25 cellular contexts compared by ENCODE assay signal in the genomic region with DNA sequence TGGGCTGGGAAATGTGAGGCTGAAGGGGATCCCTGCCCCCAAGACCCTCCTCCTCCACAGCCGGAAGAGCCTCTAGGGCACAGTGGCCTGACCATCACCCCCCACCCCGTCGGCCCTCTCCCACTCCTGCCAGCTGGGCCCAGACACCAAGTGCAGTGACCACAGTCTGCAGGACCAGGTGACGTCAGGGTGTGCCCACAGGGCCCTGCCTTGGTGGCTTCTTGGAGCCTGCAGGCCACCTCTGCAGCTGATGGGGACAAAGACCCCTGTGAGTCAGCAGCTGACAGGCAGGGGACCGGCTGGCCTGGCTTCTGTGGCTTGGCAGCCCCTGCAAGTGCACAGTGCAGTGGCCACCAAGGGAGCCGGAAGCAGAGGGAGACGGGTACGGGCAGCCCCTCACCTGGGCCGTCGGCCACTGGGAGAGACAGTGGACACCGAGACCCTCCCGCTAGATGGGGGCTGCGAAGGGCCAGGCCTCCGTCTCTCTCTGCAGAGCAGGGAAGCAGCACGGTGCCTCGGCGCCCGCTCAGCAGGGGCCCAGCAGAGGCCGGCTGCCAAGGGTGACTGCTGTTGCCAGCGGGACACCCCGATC.
DNase-seq lines count a peak whose midpoint lies in the region; ATAC-seq, FAIRE-seq and TF ChIP-seq lines count a peak whose summit lies in the region.
"Had no signal": no experiment of that assay in that cellular context is flagged by ENCODE, and none has a peak within 500 bp of the region (broad histone marks: within the 10 kb centered on the region; RNA-seq: fewer than 3 reads in every experiment).

No MANE protein-coding gene starts in this region.

- DNase-seq in activated naive CD8-positive, alpha-beta T cell treated with anti-CD3 and anti-CD28 coated beads, Interleukin-2, amount 10 ng/mL, durations not matched to agents 7 days and 5 days = peak; percentile 31
- DNase-seq in activated naive CD8-positive, alpha-beta T cell treated with anti-CD3 and anti-CD28 coated beads, Interleukin-2, amount 50 U/mL, for 24 hours = no peak
- DNase-seq in H1 (ENCODE audit: low read depth in 1 of 2, low spot score in 2 of 2) (no peak), lower lobe of right lung (peak; percentile 43), aorta (peak; percentile 46 to 72), NCI-H1092 (lab: John Stamatoyannopoulos, UW) (no peak)
- DNase-seq: activated CD4-positive, alpha-beta T cell treated with anti-CD3 and anti-CD28 coated beads for 4 hours; activated naive CD4-positive, alpha-beta T cell treated with anti-CD3 and anti-CD28 coated beads, Interleukin-2, amount 50 U/mL, for 16 hours; GM23248; NCI-H1092 treated with DMSO at 0.1 percent for 48 hours; NCI-H187 treated with DMSO at 0.1 percent for 48 hours; NCI-H82; T-helper 2 cell had no signal

- peak overlapping the region; percentile 71; the same call in 1 of the 2 replicates for H4K8ac ChIP-seq in H1 (ENCODE audit: extremely low read depth, insufficient read depth, low read length)

- 94% methylated on average over 21 of the region's 21 CpGs; no CpG with 5 or more reads in 1 of the 2 experiments for WGBS in H1 (ENCODE audit: extremely low coverage in 1 of 2, insufficient coverage in 1 of 2, insufficient read length in 1 of 2, insufficient replicate concordance in 2 of 2, low coverage in 1 of 2, low lambda C conversion rate in 2 of 2, missing lambda C conversion rate in 1 of 2), 2 experiments
- 92 to 96% methylated on average over 21 of the region's 21 CpGs for WGBS in aorta, 2 donors

- TF ChIP-seq RAD21 in H1 (IDR thresholded peaks at IDR 0.05 in 1 of 2, conservative IDR thresholded peaks at IDR 0.05 in 1 of 2; ENCODE audit: low read depth in 2 of 2, low read length in 2 of 2) = no peak

- no peaks in the 10 kb centered on the region for H3K9me3 Mint-ChIP-seq in activated naive CD8-positive, alpha-beta T cell treated with anti-CD3 and anti-CD28 coated beads, Interleukin-2, amount 10 ng/mL, durations not matched to agents 7 days and 5 days
- H3K9me3 Mint-ChIP-seq in activated naive CD8-positive, alpha-beta T cell treated with anti-CD3 and anti-CD28 coated beads, Interleukin-2, amount 50 U/mL, for 24 hours = no peaks in the 10 kb centered on the region
- H3K9me3 Mint-ChIP-seq: mesothelial cell of epicardium, nephron had no signal

- H2AFZ ChIP-seq in H1 (ENCODE audit: low read length) = no peak overlapping the region
- H2AFZ ChIP-seq: GM23248 had no signal

- H3K4ac ChIP-seq in H1 (replicated peaks; ENCODE audit: insufficient read length, low read depth, low read length) = no peak overlapping the region

- H3K56ac ChIP-seq in H1 (replicated peaks; ENCODE audit: insufficient read length, low read depth, low read length) = no peak overlapping the region

- H3K18ac ChIP-seq in H1 (ENCODE audit: extremely low read depth, low read length) = no peak overlapping the region

- H4K91ac ChIP-seq in H1 (replicated peaks; ENCODE audit: insufficient read length, low read length) = no peak overlapping the region

- no peak overlapping the region; a peak in 1 of 7 replicates for H3K9ac ChIP-seq in H1 (replicated peaks in 1 of 4; ENCODE audit: extremely low read depth in 1 of 4, low read depth in 3 of 4, low read length in 3 of 4)
- H3K9ac ChIP-seq: GM23248 had no signal

- H2BK12ac ChIP-seq in H1 (ENCODE audit: low read depth, low read length) = no peak overlapping the region

- H3K4me3 ChIP-seq in H1 (ENCODE audit: extremely low read depth in 1 of 4, insufficient read depth in 2 of 4, low read depth in 3 of 4, low read length in 4 of 4) (no peak overlapping the region), lower lobe of right lung (no peak overlapping the region), aorta (ENCODE audit: low read length in 2 of 2) (no peak overlapping the region)
- H3K4me3 ChIP-seq: ascending aorta, GM23248, pancreas, tibial nerve had no signal

- no peak overlapping the region for H2BK15ac ChIP-seq in H1 (ENCODE audit: low read length)

- no peak for TF ChIP-seq CTCF in H1 (IDR thresholded peaks at IDR 0.05; ENCODE audit: control extremely low read depth in 1 of 3, insufficient read depth in 1 of 3, low read depth in 1 of 3, low read length in 3 of 3)
- no peak for TF ChIP-seq CTCF in lower lobe of right lung (IDR thresholded peaks at IDR 0.05)

- no peak for ATAC-seq in activated naive CD8-positive, alpha-beta T cell treated with anti-CD3 and anti-CD28 coated beads, Interleukin-2, amount 10 ng/mL, durations not matched to agents 7 days and 5 days (ENCODE audit: low read depth)
- no peak for ATAC-seq in activated naive CD8-positive, alpha-beta T cell treated with anti-CD3 and anti-CD28 coated beads, Interleukin-2, amount 50 U/mL, for 24 hours
- no peak for ATAC-seq in lower lobe of right lung
- no peak for ATAC-seq in aorta (ENCODE audit: low FRiP score)
- no peak for ATAC-seq in GM21390 (IDR thresholded peaks at IDR 0.05; ENCODE audit: unreplicated experiment)
- no peak for ATAC-seq in HG02981 (IDR thresholded peaks at IDR 0.05; ENCODE audit: unreplicated experiment)
- ATAC-seq: activated CD8-positive, alpha-beta memory T cell treated with anti-CD3 and anti-CD28 coated beads, Interleukin-2, amount 10 ng/mL, durations not matched to agents 7 days and 5 days; pancreas; SK-N-SH treated with all-trans-retinoic acid at 6 μM for 48 hours had no signal

- no peak overlapping the region for H2BK120ac ChIP-seq in H1 (replicated peaks; ENCODE audit: low read depth, low read length)

- H3K36me3 ChIP-seq in H1 (ENCODE audit: control insufficient read depth in 2 of 4, insufficient read depth in 4 of 4, low read length in 3 of 4) (no peaks in the 10 kb centered on the region), lower lobe of right lung (no peaks in the 10 kb centered on the region), aorta (ENCODE audit: control insufficient read depth in 1 of 2, insufficient read depth in 2 of 2, low read length in 1 of 2) (no peaks in the 10 kb centered on the region)
- H3K36me3 ChIP-seq: ascending aorta, pancreas had no signal

- CTCF ChIA-PET in H1 (lab: Charles Lee; ENCODE audit: partially characterized antibody) = no interaction called here

- no peaks in the 10 kb centered on the region for H3K27me3 ChIP-seq in H1 (replicated peaks in 1 of 4; ENCODE audit: control insufficient read depth in 3 of 4, extremely low read depth in 1 of 4, insufficient read depth in 3 of 4, low read length in 3 of 4)
- no peaks in the 10 kb centered on the region for H3K27me3 ChIP-seq in lower lobe of right lung (ENCODE audit: low read depth)
- no peaks in the 10 kb centered on the region for H3K27me3 ChIP-seq in aorta (ENCODE audit: control insufficient read depth in 1 of 2, insufficient read depth in 2 of 2, low read length in 1 of 2)
- H3K27me3 ChIP-seq: ascending aorta, pancreas, tibial nerve had no signal

- no peak for TF ChIP-seq POLR2A in H1 (IDR thresholded peaks at IDR 0.05; ENCODE audit: control extremely low read depth in 1 of 2, low read depth in 2 of 2, low read length in 2 of 2)

- no peaks in the 10 kb centered on the region for H4K20me1 ChIP-seq in H1 (replicated peaks in 1 of 2; ENCODE audit: control insufficient read depth in 1 of 2, insufficient read depth in 2 of 2, low read length in 2 of 2)

- H3K9me3 ChIP-seq in H1 (ENCODE audit: insufficient read depth in 2 of 2, low read depth in 1 of 2, low read length in 1 of 2) (peaks cover 0 to 4% of the 10 kb centered on the region in 2 experiments; a peak in 1 of 4 replicates), lower lobe of right lung (no peaks in the 10 kb centered on the region), aorta (ENCODE audit: control insufficient read depth, low read length) (no peaks in the 10 kb centered on the region)
- H3K9me3 ChIP-seq: ascending aorta, Caco-2, pancreas, tibial nerve had no signal

- no peaks in the 10 kb centered on the region for H3K79me1 ChIP-seq in H1 (ENCODE audit: low read depth, low read length)

- no peak overlapping the region for H3K27ac Mint-ChIP-seq in activated naive CD8-positive, alpha-beta T cell treated with anti-CD3 and anti-CD28 coated beads, Interleukin-2, amount 10 ng/mL, durations not matched to agents 7 days and 5 days
- H3K27ac Mint-ChIP-seq in activated naive CD8-positive, alpha-beta T cell treated with anti-CD3 and anti-CD28 coated beads, Interleukin-2, amount 50 U/mL, for 24 hours = no peak overlapping the region
- H3K27ac Mint-ChIP-seq: B cell, mesothelial cell of epicardium had no signal

- no peak overlapping the region for H2AK5ac ChIP-seq in H1 (ENCODE audit: low read depth, low read length)

- TF ChIP-seq EP300 in H1 (IDR thresholded peaks at IDR 0.05; ENCODE audit: borderline replicate concordance in 1 of 2, low read depth in 2 of 2, low read length in 2 of 2) = no peak

- peak overlapping the region; percentile 52; the same call in 1 of the 2 replicates for H2BK5ac ChIP-seq in H1 (ENCODE audit: low read depth, low read length)

- H3K4me3 Mint-ChIP-seq in activated naive CD8-positive, alpha-beta T cell treated with anti-CD3 and anti-CD28 coated beads, Interleukin-2, amount 10 ng/mL, durations not matched to agents 7 days and 5 days = no peak overlapping the region
- H3K4me3 Mint-ChIP-seq in activated naive CD8-positive, alpha-beta T cell treated with anti-CD3 and anti-CD28 coated beads, Interleukin-2, amount 50 U/mL, for 24 hours = no peak overlapping the region
- H3K4me3 Mint-ChIP-seq: B cell, mesothelial cell of epicardium, nephron had no signal

- POLR2A ChIA-PET in activated naive CD8-positive, alpha-beta T cell treated with anti-CD3 and anti-CD28 coated beads, Interleukin-2, amount 10 ng/mL, durations not matched to agents 7 days and 5 days (lab: Charles Lee) = interaction anchor here (1.8 kb wide), 1 partner anchor 42 kb away, joined by 7 read pairs; no protein-coding TSS in a partner anchor
- POLR2A ChIA-PET in H1 (lab: Charles Lee; ENCODE audit: partially characterized antibody) = no interaction called here

- no peak overlapping the region for H2BK20ac ChIP-seq in H1 (ENCODE audit: low read length)

- no peak for FAIRE-seq in H1 (lab: Jason Lieb, UNC)
- FAIRE-seq: pancreas had no signal

- no peak overlapping the region for H4K5ac ChIP-seq in H1 (ENCODE audit: insufficient read length, low read depth, low read length)

- H3K27ac ChIP-seq in H1 (ENCODE audit: low read depth, low read length) (no peak overlapping the region), lower lobe of right lung (no peak overlapping the region), aorta (ENCODE audit: low read depth in 1 of 2, low read length in 2 of 2) (no peak overlapping the region)
- H3K27ac ChIP-seq: ascending aorta, epithelial cell of prostate, GM23248, pancreas, tibial nerve had no signal

- no peak overlapping the region for H3K23ac ChIP-seq in H1 (ENCODE audit: insufficient read length)

- no peak overlapping the region for H3K14ac ChIP-seq in H1 (ENCODE audit: insufficient read length)

- 0 out of 4 replicates have a peak, but pooled peaks cover 0 to 2% of the 10 kb centered on the region in 2 experiments for H3K79me2 ChIP-seq in H1 (ENCODE audit: control insufficient read depth in 1 of 2, insufficient read depth in 2 of 2, low read length in 2 of 2)

- H3K27me3 Mint-ChIP-seq in activated naive CD8-positive, alpha-beta T cell treated with anti-CD3 and anti-CD28 coated beads, Interleukin-2, amount 10 ng/mL, durations not matched to agents 7 days and 5 days = no peaks in the 10 kb centered on the region
- no peaks in the 10 kb centered on the region for H3K27me3 Mint-ChIP-seq in activated naive CD8-positive, alpha-beta T cell treated with anti-CD3 and anti-CD28 coated beads, Interleukin-2, amount 50 U/mL, for 24 hours
- H3K27me3 Mint-ChIP-seq: B cell had no signal

- peaks cover 30% of the 10 kb centered on the region for H3K4me1 Mint-ChIP-seq in activated naive CD8-positive, alpha-beta T cell treated with anti-CD3 and anti-CD28 coated beads, Interleukin-2, amount 10 ng/mL, durations not matched to agents 7 days and 5 days
- H3K4me1 Mint-ChIP-seq in activated naive CD8-positive, alpha-beta T cell treated with anti-CD3 and anti-CD28 coated beads, Interleukin-2, amount 50 U/mL, for 24 hours = peaks cover 38% of the 10 kb centered on the region

- H3K4me2 ChIP-seq in H1 (ENCODE audit: insufficient read depth in 1 of 2, low read depth in 2 of 2, low read length in 2 of 2) = no peak overlapping the region

- intact Hi-C loops in lower lobe of right lung (cut with DNase I) (no loop called here), aorta (cut with DNase I) (no loop called here)

- no peaks in the 10 kb centered on the region for H3K23me2 ChIP-seq in H1 (ENCODE audit: low read depth, low read length)

- H3K4me1 ChIP-seq in H1 (replicated peaks in 1 of 4; ENCODE audit: control insufficient read depth in 3 of 4, insufficient read depth in 4 of 4, low read length in 3 of 4) = peaks cover 0 to 16% (median 8%) of the 10 kb centered on the region in 4 experiments; a peak in 6 of 7 replicates
- H3K4me1 ChIP-seq in lower lobe of right lung = peaks cover 9% of the 10 kb centered on the region
- H3K4me1 ChIP-seq in aorta (ENCODE audit: control insufficient read depth in 1 of 2, insufficient read depth in 2 of 2, low read length in 2 of 2) = no peaks in the 10 kb centered on the region
- H3K4me1 ChIP-seq: ascending aorta, Caco-2, pancreas had no signal

- H3K36me3 Mint-ChIP-seq in activated naive CD8-positive, alpha-beta T cell treated with anti-CD3 and anti-CD28 coated beads, Interleukin-2, amount 10 ng/mL, durations not matched to agents 7 days and 5 days = peaks cover 2% of the 10 kb centered on the region
- H3K36me3 Mint-ChIP-seq in activated naive CD8-positive, alpha-beta T cell treated with anti-CD3 and anti-CD28 coated beads, Interleukin-2, amount 50 U/mL, for 24 hours (ENCODE audit: low read depth) = no peaks in the 10 kb centered on the region
- H3K36me3 Mint-ChIP-seq: activated CD8-positive, alpha-beta memory T cell treated with anti-CD3 and anti-CD28 coated beads, Interleukin-2, amount 10 ng/mL, durations not matched to agents 7 days and 5 days; mesothelial cell of epicardium had no signal

Comparison
In these comparisons a context has a peak if more than half of its experiments do, and no peak if none do; other contexts are left out.
1. DNase-seq: peak in activated naive CD8-positive, alpha-beta T cell treated with anti-CD3 and anti-CD28 coated beads, Interleukin-2, amount 10 ng/mL, durations not matched to agents 7 days and 5 days (single experiment), lower lobe of right lung (single experiment) and aorta (2 of 2); none in activated naive CD8-positive, alpha-beta T cell treated with anti-CD3 and anti-CD28 coated beads, Interleukin-2, amount 50 U/mL, for 24 hours (single experiment), H1 (0 of 2) and NCI-H1092 (single experiment).